20 cellular contexts compared by ENCODE assay signal in genomic region chr6:136059308-136059707, GRCh38.
A peak's percentile ranks its signal among the peaks of the same experiment; 100 is the strongest.
DNase-seq lines count a peak whose midpoint lies in the region; ATAC-seq, FAIRE-seq and TF ChIP-seq lines count a peak whose summit lies in the region.
"Had no signal": no experiment of that assay in that cellular context is flagged by ENCODE, and none has a peak within 500 bp of the region (broad histone marks: within the 10 kb centered on the region; RNA-seq: fewer than 3 reads in every experiment).

No MANE protein-coding gene starts in this region.

- TF ChIP-seq CTCF in dorsolateral prefrontal cortex (IDR thresholded peaks at IDR 0.05 in 54 of 56, conservative IDR thresholded peaks at IDR 0.05 in 2 of 56; ENCODE audit: low read depth in 1 of 56, partially characterized antibody in 56 of 56) (no peak), testis (IDR thresholded peaks at IDR 0.05) (no peak), GM13977 (IDR thresholded peaks at IDR 0.05; ENCODE audit: extremely low read depth, insufficient read depth, missing control alignments) (no peak), HepG2 (CRISPR knock-in tag; IDR thresholded peaks at IDR 0.05) (no peak)

- TF ChIP-seq EP300 in HepG2 (IDR thresholded peaks at IDR 0.05; ENCODE audit: low read depth in 2 of 2, low read length in 2 of 2) (no peak), HepG2 (CRISPR knock-in tag; IDR thresholded peaks at IDR 0.05; ENCODE audit: borderline replicate concordance) (no peak)

- WGBS in testis, 2 donors: 38 to 42% methylated on average over 6 of the region's 6 CpGs
- WGBS in HepG2 (ENCODE audit: low lambda C conversion rate): 1% methylated on average over 6 of the region's 6 CpGs

- intact Hi-C loops in dorsolateral prefrontal cortex (cut with DNase I): no loop called here
- intact Hi-C loops in testis (cut with DNase I; ENCODE audit: low total_unique reads): no loop called here
- intact Hi-C loops in HepG2 (cut with micrococcal nuclease; ENCODE audit: unreplicated experiment): no loop called here

- H3K27me3 ChIP-seq in dorsolateral prefrontal cortex (no peaks in the 10 kb centered on the region), testis (no peaks in the 10 kb centered on the region), HepG2 (ENCODE audit: control insufficient read depth in 1 of 2, insufficient read depth in 2 of 2, low read length in 2 of 2) (no peaks in the 10 kb centered on the region)
- H3K27me3 ChIP-seq: colonic mucosa, tibial nerve had no signal

- peak overlapping the region in 2 of 59 donors; percentile 2 to 3 for H3K4me3 ChIP-seq in dorsolateral prefrontal cortex
- H3K4me3 ChIP-seq in testis: no peak overlapping the region
- H3K4me3 ChIP-seq in HepG2 (replicated peaks in 1 of 3; ENCODE audit: insufficient read depth in 1 of 3, low read depth in 2 of 3, low read length in 3 of 3): no peak overlapping the region
- H3K4me3 ChIP-seq: colonic mucosa, tibial nerve had no signal

- BruUV-seq in HepG2 (replicated peaks; lab: Mats Ljungman, UMichigan): no TSS peak

- in situ Hi-C loops in GM13977 (cut with MboI; ENCODE audit: low pct_unique_long_range_greater_than_20kb, low sequenced_read_pairs, unreplicated experiment) (no loop called here), HepG2 (cut with HindIII; ENCODE audit: extremely low pct_ligation_motif_present, low pct_unique_long_range_greater_than_20kb) (no loop called here)

- TF ChIP-seq POLR2A in testis (IDR thresholded peaks at IDR 0.05) (no peak), HepG2 (IDR thresholded peaks at IDR 0.05; ENCODE audit: insufficient read depth in 1 of 2, low read depth in 2 of 2, low read length in 2 of 2) (no peak)

- H3K9ac ChIP-seq in HepG2 (ENCODE audit: insufficient read depth, low read depth, low read length): no peak overlapping the region

- H4K20me1 ChIP-seq in HepG2 (ENCODE audit: insufficient read depth, low read length): no peaks in the 10 kb centered on the region

- TF ChIP-seq RAD21 in HepG2 (CRISPR knock-in tag; IDR thresholded peaks at IDR 0.05): no peak

- CTCF ChIA-PET in HepG2 (lab: Yijun Ruan, JAX; ENCODE audit: low intra/inter-chr PET ratio, low total read pairs): no interaction called here

- DNase-seq in NCI-H446 (lab: John Stamatoyannopoulos, UW) (peak; percentile 57 to 80), dorsolateral prefrontal cortex (peak in 8 of 10 donors; percentile 15 to 61 (median 47)), medulla oblongata (ENCODE audit: extremely low spot score) (peak; percentile 65), testis (peak; percentile 34), GM13977 (ENCODE audit: low spot score) (no peak), HepG2 (ENCODE audit: low spot score) (no peak)
- DNase-seq: activated CD4-positive, CD25-positive, alpha-beta regulatory T cell treated with anti-CD3 and anti-CD28 coated beads, Interleukin-2, amount 50 U/mL, for 72 hours; activated naive CD4-positive, alpha-beta T cell treated with anti-CD3 and anti-CD28 coated beads, Interleukin-2, amount 50 U/mL, for 16 hours; activated T-cell treated with anti-CD3 and anti-CD28 coated beads, Interleukin-2, amount 50 U/mL, for 4 hours; colonic mucosa; EL; NCI-H1417; NCI-H2171; NCI-H69; stimulated activated naive CD4-positive, alpha-beta T cell had no signal

- POLR2A ChIA-PET in HepG2 (lab: Yijun Ruan, JAX): no interaction called here

- H3K27ac ChIP-seq in dorsolateral prefrontal cortex: peak overlapping the region in 3 of 59 donors; percentile 10 to 40 (median 16)
- peak overlapping the region in 1 of 2 donors; percentile 1 for H3K27ac ChIP-seq in testis
- H3K27ac ChIP-seq in HepG2 (ENCODE audit: extremely low read length, insufficient read depth, low read length): no peak overlapping the region
- H3K27ac ChIP-seq: colonic mucosa, tibial nerve had no signal

- H3K79me2 ChIP-seq in HepG2 (ENCODE audit: insufficient read depth, low read length): no peaks in the 10 kb centered on the region

- ATAC-seq in HG03378 (IDR thresholded peaks at IDR 0.05; ENCODE audit: unreplicated experiment) (no peak), HepG2 (no peak)
- ATAC-seq: activated T-cell treated with anti-CD3 and anti-CD28 coated beads, Interleukin-2, amount 50 U/mL, for 4 hours had no signal

- H2AFZ ChIP-seq in HepG2 (ENCODE audit: low read length): no peak overlapping the region

- H3K36me3 ChIP-seq in testis (ENCODE audit: low read depth, missing control alignments): no peaks in the 10 kb centered on the region
- H3K36me3 ChIP-seq in HepG2 (replicated peaks in 1 of 2; ENCODE audit: control insufficient read depth in 1 of 2, insufficient read depth in 2 of 2, low read length in 2 of 2): no peaks in the 10 kb centered on the region
- H3K36me3 ChIP-seq: colonic mucosa, tibial nerve had no signal

- peaks cover 7% of the 10 kb centered on the region for H3K4me1 ChIP-seq in testis
- no peaks in the 10 kb centered on the region for H3K4me1 ChIP-seq in HepG2 (ENCODE audit: insufficient read depth, low read length)
- H3K4me1 ChIP-seq: colonic mucosa had no signal

- FAIRE-seq in HepG2 (lab: Jason Lieb, UNC): no peak
- FAIRE-seq: endometrium, GM18507, HTR-8/SVneo had no signal

- H3K9me3 ChIP-seq in testis (no peaks in the 10 kb centered on the region), HepG2 (ENCODE audit: low read length) (no peaks in the 10 kb centered on the region)
- H3K9me3 ChIP-seq: colonic mucosa, tibial nerve had no signal

- H3K4me2 ChIP-seq in HepG2 (ENCODE audit: low read depth, low read length): no peak overlapping the region

TF ChIP-seq in HepG2, 621 proteins besides CTCF, POLR2A, EP300 and RAD21 (continues in another document):
- TF ChIP-seq SKI (IDR thresholded peaks at IDR 0.05; ENCODE audit: partially characterized antibody): no peak
- TF ChIP-seq MAFG (CRISPR knock-in tag; IDR thresholded peaks at IDR 0.05): no peak
- TF ChIP-seq, protein P1, sequence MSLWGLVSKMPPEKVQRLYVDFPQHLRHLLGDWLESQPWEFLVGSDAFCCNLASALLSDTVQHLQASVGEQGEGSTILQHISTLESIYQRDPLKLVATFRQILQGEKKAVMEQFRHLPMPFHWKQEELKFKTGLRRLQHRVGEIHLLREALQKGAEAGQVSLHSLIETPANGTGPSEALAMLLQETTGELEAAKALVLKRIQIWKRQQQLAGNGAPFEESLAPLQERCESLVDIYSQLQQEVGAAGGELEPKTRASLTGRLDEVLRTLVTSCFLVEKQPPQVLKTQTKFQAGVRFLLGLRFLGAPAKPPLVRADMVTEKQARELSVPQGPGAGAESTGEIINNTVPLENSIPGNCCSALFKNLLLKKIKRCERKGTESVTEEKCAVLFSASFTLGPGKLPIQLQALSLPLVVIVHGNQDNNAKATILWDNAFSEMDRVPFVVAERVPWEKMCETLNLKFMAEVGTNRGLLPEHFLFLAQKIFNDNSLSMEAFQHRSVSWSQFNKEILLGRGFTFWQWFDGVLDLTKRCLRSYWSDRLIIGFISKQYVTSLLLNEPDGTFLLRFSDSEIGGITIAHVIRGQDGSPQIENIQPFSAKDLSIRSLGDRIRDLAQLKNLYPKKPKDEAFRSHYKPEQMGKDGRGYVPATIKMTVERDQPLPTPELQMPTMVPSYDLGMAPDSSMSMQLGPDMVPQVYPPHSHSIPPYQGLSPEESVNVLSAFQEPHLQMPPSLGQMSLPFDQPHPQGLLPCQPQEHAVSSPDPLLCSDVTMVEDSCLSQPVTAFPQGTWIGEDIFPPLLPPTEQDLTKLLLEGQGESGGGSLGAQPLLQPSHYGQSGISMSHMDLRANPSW (CRISPR knock-in tag; IDR thresholded peaks at IDR 0.05; ENCODE audit: borderline replicate concordance): no peak
- TF ChIP-seq, protein P2, sequence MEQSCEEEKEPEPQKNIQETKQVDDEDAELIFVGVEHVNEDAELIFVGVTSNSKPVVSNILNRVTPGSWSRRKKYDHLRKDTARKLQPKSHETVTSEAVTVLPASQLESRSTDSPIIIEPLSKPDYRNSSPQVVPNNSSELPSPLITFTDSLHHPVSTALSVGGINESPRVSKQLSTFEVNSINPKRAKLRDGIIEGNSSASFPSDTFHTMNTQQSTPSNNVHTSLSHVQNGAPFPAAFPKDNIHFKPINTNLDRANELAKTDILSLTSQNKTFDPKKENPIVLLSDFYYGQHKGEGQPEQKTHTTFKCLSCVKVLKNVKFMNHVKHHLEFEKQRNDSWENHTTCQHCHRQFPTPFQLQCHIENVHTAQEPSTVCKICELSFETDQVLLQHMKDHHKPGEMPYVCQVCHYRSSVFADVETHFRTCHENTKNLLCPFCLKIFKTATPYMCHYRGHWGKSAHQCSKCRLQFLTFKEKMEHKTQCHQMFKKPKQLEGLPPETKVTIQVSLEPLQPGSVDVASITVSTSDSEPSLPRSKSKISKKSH (CRISPR knock-in tag; IDR thresholded peaks at IDR 0.05; ENCODE audit: borderline replicate concordance): no peak
- TF ChIP-seq, protein P3, sequence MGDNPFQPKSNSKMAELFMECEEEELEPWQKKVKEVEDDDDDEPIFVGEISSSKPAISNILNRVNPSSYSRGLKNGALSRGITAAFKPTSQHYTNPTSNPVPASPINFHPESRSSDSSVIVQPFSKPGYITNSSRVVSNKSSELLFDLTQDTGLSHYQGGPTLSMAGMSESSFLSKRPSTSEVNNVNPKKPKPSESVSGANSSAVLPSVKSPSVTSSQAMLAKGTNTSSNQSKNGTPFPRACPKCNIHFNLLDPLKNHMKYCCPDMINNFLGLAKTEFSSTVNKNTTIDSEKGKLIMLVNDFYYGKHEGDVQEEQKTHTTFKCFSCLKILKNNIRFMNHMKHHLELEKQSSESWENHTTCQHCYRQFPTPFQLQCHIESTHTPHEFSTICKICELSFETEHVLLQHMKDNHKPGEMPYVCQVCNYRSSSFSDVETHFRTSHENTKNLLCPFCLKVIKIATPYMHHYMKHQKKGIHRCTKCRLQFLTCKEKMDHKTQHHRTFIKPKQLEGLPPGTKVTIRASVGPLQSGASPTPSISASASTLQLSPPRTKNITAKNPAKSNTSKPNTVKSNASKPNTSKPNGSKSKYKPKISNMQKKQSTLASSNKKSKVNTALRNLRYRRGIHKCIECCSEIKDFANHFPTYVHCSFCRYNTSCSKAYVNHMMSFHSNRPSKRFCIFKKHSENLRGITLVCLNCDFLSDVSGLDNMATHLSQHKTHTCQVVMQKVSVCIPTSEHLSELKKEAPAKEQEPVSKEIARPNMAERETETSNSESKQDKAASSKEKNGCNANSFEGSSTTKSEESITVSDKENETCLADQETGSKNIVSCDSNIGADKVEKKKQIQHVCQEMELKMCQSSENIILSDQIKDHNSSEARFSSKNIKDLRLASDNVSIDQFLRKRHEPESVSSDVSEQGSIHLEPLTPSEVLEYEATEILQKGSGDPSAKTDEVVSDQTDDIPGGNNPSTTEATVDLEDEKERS (CRISPR knock-in tag; IDR thresholded peaks at IDR 0.05): no peak
- TF ChIP-seq, protein P4, sequence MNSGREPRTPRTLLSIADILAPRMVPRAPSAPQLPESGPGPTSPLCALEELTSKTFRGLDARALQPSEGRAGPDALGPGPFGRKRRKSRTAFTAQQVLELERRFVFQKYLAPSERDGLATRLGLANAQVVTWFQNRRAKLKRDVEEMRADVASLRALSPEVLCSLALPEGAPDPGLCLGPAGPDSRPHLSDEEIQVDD (CRISPR knock-in tag; IDR thresholded peaks at IDR 0.05; ENCODE audit: borderline replicate concordance): no peak

Comparison
In these comparisons a context has a peak if more than half of its experiments do, and no peak if none do; other contexts are left out.
1. DNase-seq: peak in NCI-H446 (2 of 2), dorsolateral prefrontal cortex (8 of 10), medulla oblongata (single experiment) and testis (single experiment); none in GM13977 (single experiment) and HepG2 (single experiment).